ENCODE assay signal across 8 cellular contexts in the genomic region with DNA sequence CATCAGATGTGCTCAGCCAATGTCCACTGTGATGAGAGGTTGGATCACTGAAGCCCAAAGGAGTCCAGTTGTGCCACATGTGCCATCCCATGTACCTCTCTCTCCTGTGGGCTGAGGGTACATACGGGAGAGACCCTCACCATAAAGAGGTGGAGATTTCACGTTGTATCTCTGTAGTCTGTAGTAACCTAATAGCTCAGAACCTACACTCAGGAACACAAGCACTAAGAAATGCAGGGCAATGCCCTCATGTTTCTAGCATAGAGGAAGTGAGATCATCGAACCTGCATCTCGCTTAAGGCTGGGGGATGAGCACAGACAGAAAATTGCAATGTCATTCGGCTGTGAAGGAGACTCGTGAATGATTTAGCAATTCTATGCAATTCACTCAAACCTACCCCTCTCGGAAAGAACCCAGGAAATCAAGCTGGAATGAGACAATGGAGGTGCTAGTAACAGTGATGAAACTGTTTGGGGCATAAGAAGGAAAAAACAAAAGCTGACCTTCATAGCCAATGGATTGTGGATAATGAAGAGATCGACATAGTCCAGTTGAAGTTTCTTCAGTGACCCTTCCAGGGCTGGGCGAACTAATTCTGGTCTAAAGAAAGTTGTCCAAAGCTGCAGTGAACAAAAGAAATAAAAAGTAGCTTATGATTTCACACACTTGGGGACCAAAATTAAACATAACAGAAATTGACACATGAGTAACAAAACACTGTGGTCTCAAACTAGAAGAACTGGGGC.
DNase-seq lines count a peak whose midpoint lies in the region; ATAC-seq, FAIRE-seq and TF ChIP-seq lines count a peak whose summit lies in the region.

No MANE protein-coding gene starts in this region.

- no peaks in the 10 kb centered on the region for H3K9me2 ChIP-seq in GM23248 (ENCODE audit: insufficient read depth)

- in situ Hi-C loops in GM23248 (cut with MboI): no loop called here

- H3K9ac ChIP-seq in GM23248: peak overlapping the region; percentile 32; the same call in 1 of the 2 replicates
- no peak overlapping the region for H3K9ac ChIP-seq in fibroblast of lung (ENCODE audit: insufficient read depth, low read length)

- intact Hi-C loops in vagina (cut with DNase I) (no loop called here), stomach (cut with DNase I; ENCODE audit: low total_unique reads) (no loop called here)

- TF ChIP-seq CTCF in fibroblast of lung (conservative IDR thresholded peaks at IDR 0.05 in 1 of 2, IDR thresholded peaks at IDR 0.05 in 1 of 2; ENCODE audit: low read depth in 1 of 2, low read length in 2 of 2): no peak
- TF ChIP-seq CTCF in vagina (IDR thresholded peaks at IDR 0.05): no peak
- no peak for TF ChIP-seq CTCF in stomach (IDR thresholded peaks at IDR 0.05)

- peak overlapping the region; percentile 52 for H2AFZ ChIP-seq in GM23248
- no peak overlapping the region for H2AFZ ChIP-seq in fibroblast of lung (ENCODE audit: low read length)

- FAIRE-seq in RCC 7860 (lab: Jason Lieb, UNC): no peak

- H3K79me2 ChIP-seq in GM23248 (ENCODE audit: insufficient read depth) (no peaks in the 10 kb centered on the region), fibroblast of lung (ENCODE audit: control insufficient read depth, insufficient read depth, low read length) (no peaks in the 10 kb centered on the region)

- H3K36me3 ChIP-seq in GM23248 (ENCODE audit: low read depth): no peaks in the 10 kb centered on the region
- no peaks in the 10 kb centered on the region for H3K36me3 ChIP-seq in fibroblast of lung (ENCODE audit: control insufficient read depth, insufficient read depth, low read length)
- no peaks in the 10 kb centered on the region for H3K36me3 ChIP-seq in vagina
- no peaks in the 10 kb centered on the region for H3K36me3 ChIP-seq in stomach
- H3K36me3 ChIP-seq in H7 (replicated peaks; ENCODE audit: control insufficient read depth, insufficient read depth, low read length): no peaks in the 10 kb centered on the region

- no peaks in the 10 kb centered on the region for H3K27me3 ChIP-seq in GM23248 (replicated peaks; ENCODE audit: insufficient read depth)
- H3K27me3 ChIP-seq in fibroblast of lung (ENCODE audit: control insufficient read depth, insufficient read depth, low read length): no peaks in the 10 kb centered on the region
- no peaks in the 10 kb centered on the region for H3K27me3 ChIP-seq in vagina
- H3K27me3 ChIP-seq in stomach: no peaks in the 10 kb centered on the region
- H3K27me3 ChIP-seq in H7 (ENCODE audit: control insufficient read depth, insufficient read depth, low read length): no peaks in the 10 kb centered on the region

- TF ChIP-seq EP300 in stomach (IDR thresholded peaks at IDR 0.05): no peak

- H3K4me3 ChIP-seq in GM23248 (no peak overlapping the region), fibroblast of lung (replicated peaks in 1 of 4; ENCODE audit: control extremely low read depth in 1 of 4, insufficient read depth in 1 of 4, low read depth in 3 of 4, low read length in 4 of 4) (no peak overlapping the region), vagina (no peak overlapping the region), stomach (no peak overlapping the region), H7 (ENCODE audit: insufficient read depth, low read depth, low read length) (no peak overlapping the region)

- H3K27ac ChIP-seq in GM23248: peak overlapping the region; percentile 41
- no peak overlapping the region for H3K27ac ChIP-seq in fibroblast of lung (ENCODE audit: insufficient read depth, low read length)
- H3K27ac ChIP-seq in vagina: no peak overlapping the region
- H3K27ac ChIP-seq in stomach: no peak overlapping the region

- WGBS in GM23248 (ENCODE audit: low coverage in 1 of 2, low lambda C conversion rate in 2 of 2, missing lambda C conversion rate in 2 of 2), 2 experiments: 66 to 67% methylated on average over 9 of the region's 9 CpGs
- WGBS in stomach, 5 donors: 64 to 78% (median 71%) methylated on average over 9 of the region's 9 CpGs

- peak; percentile 68 for DNase-seq in EL
- peak; percentile 79 for DNase-seq in GM23248
- peak; percentile 58 for DNase-seq in RCC 7860 (ENCODE audit: low spot score)
- DNase-seq in fibroblast of lung (ENCODE audit: low read depth in 2 of 2): peak; percentile 38 to 56
- DNase-seq in vagina (ENCODE audit: extremely low spot score in 2 of 2): no peak
- no peak for DNase-seq in stomach
- no peak for DNase-seq in H7

- H4K20me1 ChIP-seq in GM23248 (ENCODE audit: insufficient read depth) (no peaks in the 10 kb centered on the region), fibroblast of lung (ENCODE audit: control insufficient read depth, extremely low read depth, insufficient read depth, low read length) (no peaks in the 10 kb centered on the region)

- no peak for ATAC-seq in HG03280 (IDR thresholded peaks at IDR 0.05; ENCODE audit: unreplicated experiment)

- H3K4me2 ChIP-seq in GM23248 (ENCODE audit: unreplicated experiment): no peak overlapping the region
- no peak overlapping the region for H3K4me2 ChIP-seq in fibroblast of lung (ENCODE audit: extremely low read depth, insufficient read depth, low read length)

- H3K4me1 ChIP-seq in GM23248 (ENCODE audit: insufficient read depth) (peaks cover 8% of the 10 kb centered on the region; the same call in 1 of the 2 replicates), fibroblast of lung (ENCODE audit: control insufficient read depth, extremely low read depth, insufficient read depth, low read length) (no peaks in the 10 kb centered on the region), vagina (peaks cover 7% of the 10 kb centered on the region), stomach (peaks cover 3 to 17% (median 10%) of the 10 kb centered on the region in 4 donors)

- TF ChIP-seq POLR2A in vagina (IDR thresholded peaks at IDR 0.05) (no peak), stomach (IDR thresholded peaks at IDR 0.05) (no peak)

- H3K9me3 ChIP-seq in GM23248 (ENCODE audit: low read depth): no peaks in the 10 kb centered on the region
- no peaks in the 10 kb centered on the region for H3K9me3 ChIP-seq in fibroblast of lung (ENCODE audit: control insufficient read depth, insufficient read depth, low read depth, low read length)
- H3K9me3 ChIP-seq in vagina: no peaks in the 10 kb centered on the region
- H3K9me3 ChIP-seq in stomach: no peaks in the 10 kb centered on the region

- no peaks in the 10 kb centered on the region for H3F3A ChIP-seq in GM23248 (ENCODE audit: insufficient read depth)

Comparison
In these comparisons a context has a peak if more than half of its experiments do, and no peak if none do; other contexts are left out.
1. DNase-seq: peak in EL (single experiment), GM23248 (single experiment), RCC 7860 (single experiment) and fibroblast of lung (2 of 2); none in vagina (0 of 2), stomach (single experiment) and H7 (single experiment).